13 cellular contexts compared by ENCODE assay signal in genomic region chr6:44432227-44432626, GRCh38.
"Had no signal": no experiment of that assay in that cellular context is flagged by ENCODE, and none has a peak within 500 bp of the region (broad histone marks: within the 10 kb centered on the region; RNA-seq: fewer than 3 reads in every experiment).

No MANE protein-coding gene starts in this region.

- H3K9me3 ChIP-seq: lower lobe of right lung, prostate gland, uterus had no signal

- H3K36me3 ChIP-seq: prostate gland, uterus had no signal

- H3K27ac ChIP-seq: lower lobe of right lung had no signal

- H3K27me3 ChIP-seq: uterus had no signal

- H3K4me3 ChIP-seq: lower lobe of right lung, prostate gland, uterus had no signal

- DNase-seq: amniotic stem cell; cerebellar nuclear complex; glutamatergic neuron; lower lobe of right lung; naive thymus-derived CD8-positive, alpha-beta T cell; stimulated activated CD4-positive, alpha-beta T cell treated with anti-CD3 and anti-CD28 coated beads, Interleukin-4, amount 100 ng/mL, for 1 hour; stimulated activated CD8-positive, alpha-beta memory T cell treated with anti-CD3 and anti-CD28 coated beads, Interleukin-4, amount 100 ng/mL, for 48 hours; T-helper 2 cell; uterus had no signal

- ATAC-seq: esophagus mucosa; lower lobe of right lung; naive thymus-derived CD8-positive, alpha-beta T cell had no signal

- FAIRE-seq: islet of Langerhans, TTC549 had no signal
